Comparison of ENCODE assay signal across 9 cellular contexts in genomic region chr4:172830295-172830764, GRCh38.
A peak's percentile ranks its signal among the peaks of the same experiment; 100 is the strongest.
DNase-seq lines count a peak whose midpoint lies in the region; ATAC-seq and TF ChIP-seq lines count a peak whose summit lies in the region.
"Had no signal": no experiment of that assay in that cellular context is flagged by ENCODE, and none has a peak within 500 bp of the region (broad histone marks: within the 10 kb centered on the region; RNA-seq: fewer than 3 reads in every experiment).

No MANE protein-coding gene starts in this region.

- CTCF ChIA-PET in A673 (lab: Charles Lee), result interaction anchor here (0.7 kb wide), 1 partner anchor 569 kb away, joined by 3 read pairs; no protein-coding TSS in a partner anchor

- TF ChIP-seq CTCF in A673 (conservative IDR thresholded peaks at IDR 0.05; ENCODE audit: low read depth, low read length), result peak; percentile 60
- peak; percentile 51 to 75 for TF ChIP-seq CTCF in GM23338 (conservative IDR thresholded peaks at IDR 0.05; ENCODE audit: low read depth in 2 of 2)

- ATAC-seq in GM23338 (no peak), HG03342 (IDR thresholded peaks at IDR 0.05; ENCODE audit: unreplicated experiment) (no peak)
- ATAC-seq in stimulated activated naive CD8-positive, alpha-beta T cell treated with anti-CD3 and anti-CD28 coated beads, Interleukin-15, Interleukin-2, amounts not matched to agents 100 U/mL and 50 U/mL, for 24 hours, result no peak

- H3K27me3 ChIP-seq in A673 (replicated peaks; ENCODE audit: insufficient read depth, low read depth, low read length, poor library complexity) (no peaks in the 10 kb centered on the region), GM23338 (ENCODE audit: insufficient read depth) (no peaks in the 10 kb centered on the region)

- in situ Hi-C loops in SK-MEL-5 (cut with HindIII; ENCODE audit: low pct_unique_long_range_greater_than_20kb, low sequenced_read_pairs), result no loop called here

- no peaks in the 10 kb centered on the region for H3F3A ChIP-seq in GM23338 (replicated peaks; ENCODE audit: low read depth)

- POLR2A ChIA-PET in A673 (lab: Charles Lee; ENCODE audit: low non-redundant PET), result no interaction called here

- H3K4me3 ChIP-seq in A673 (ENCODE audit: low read depth, low read length, poor library complexity, severe bottlenecking) (no peak overlapping the region), GM23338 (no peak overlapping the region)

- no peaks in the 10 kb centered on the region for H3K36me3 ChIP-seq in A673 (ENCODE audit: insufficient read depth, low read length, poor library complexity, severe bottlenecking)
- H3K36me3 ChIP-seq in GM23338 (ENCODE audit: insufficient read depth), result no peaks in the 10 kb centered on the region

- DNase-seq in A673 (ENCODE audit: low spot score), result peak; percentile 55
- DNase-seq in GM23338 (ENCODE audit: low spot score), result peak; percentile 63
- peak; percentile 55 for DNase-seq in SK-MEL-5 (ENCODE audit: low read depth, low spot score)
- DNase-seq in iris pigment epithelial cell (ENCODE audit: low read depth), result peak; percentile 7
- DNase-seq in SKM-1 (lab: John Stamatoyannopoulos, UW; ENCODE audit: unreplicated experiment), result no peak
- no peak for DNase-seq in activated CD4-positive, alpha-beta T cell treated with anti-CD3 and anti-CD28 coated beads for 1 hour
- DNase-seq in stimulated activated naive CD8-positive, alpha-beta T cell treated with anti-CD3 and anti-CD28 coated beads, Interleukin-15, Interleukin-2, amounts not matched to agents 100 U/mL and 50 U/mL, for 24 hours, result no peak

- H3K36me3 Mint-ChIP-seq in GM23338 (ENCODE audit: low read depth), result no peaks in the 10 kb centered on the region
- H3K36me3 Mint-ChIP-seq: activated naive CD4-positive, alpha-beta T cell treated with anti-CD3 and anti-CD28 coated beads, Interleukin-2, amount 50 U/mL, for 24 hours had no signal

- H4K20me1 ChIP-seq in GM23338 (replicated peaks; ENCODE audit: insufficient read depth), result no peaks in the 10 kb centered on the region

- H3K9me3 ChIP-seq in A673 (ENCODE audit: low read depth, low read length, poor library complexity, severe bottlenecking), result no peaks in the 10 kb centered on the region

- no peaks in the 10 kb centered on the region; the same call in 2 of the 3 replicates for H3K4me1 Mint-ChIP-seq in GM23338
- H3K4me1 Mint-ChIP-seq: activated naive CD4-positive, alpha-beta T cell treated with anti-CD3 and anti-CD28 coated beads, Interleukin-2, amount 50 U/mL, for 24 hours had no signal

- peak overlapping the region; percentile 64; the same call in 1 of the 2 replicates for H2AFZ ChIP-seq in GM23338

- BruUV-seq in A673 (replicated peaks; lab: Mats Ljungman, UMichigan), result no TSS peak

- intact Hi-C loops in A673 (cut with micrococcal nuclease; ENCODE audit: unreplicated experiment), result loop anchor here (5.0 kb wide), 1 partner anchor 983 kb away; no protein-coding TSS in a partner anchor

- H3K9me3 Mint-ChIP-seq in GM23338, result peaks cover 10% of the 10 kb centered on the region; the same call in 2 of the 3 replicates
- H3K9me3 Mint-ChIP-seq: activated naive CD4-positive, alpha-beta T cell treated with anti-CD3 and anti-CD28 coated beads, Interleukin-2, amount 50 U/mL, for 24 hours had no signal

- no peak overlapping the region for H3K27ac ChIP-seq in A673 (ENCODE audit: low read depth, low read length, poor library complexity, severe bottlenecking)
- no peak overlapping the region for H3K27ac ChIP-seq in GM23338 (ENCODE audit: low read depth)

- H3K4me2 ChIP-seq in GM23338, result no peak overlapping the region

- H3K4me3 Mint-ChIP-seq in GM23338, result no peak overlapping the region
- H3K4me3 Mint-ChIP-seq: activated naive CD4-positive, alpha-beta T cell treated with anti-CD3 and anti-CD28 coated beads, Interleukin-2, amount 50 U/mL, for 24 hours had no signal

- H3K27ac Mint-ChIP-seq in GM23338, result no peak overlapping the region
- H3K27ac Mint-ChIP-seq: activated naive CD4-positive, alpha-beta T cell treated with anti-CD3 and anti-CD28 coated beads, Interleukin-2, amount 50 U/mL, for 24 hours had no signal

- peaks cover 4% of the 10 kb centered on the region for H3K27me3 Mint-ChIP-seq in GM23338 (ENCODE audit: insufficient read depth, low read depth, poor library complexity)

- no peaks in the 10 kb centered on the region for H3K4me1 ChIP-seq in A673 (ENCODE audit: insufficient read depth, low read length, poor library complexity, severe bottlenecking)
- no peaks in the 10 kb centered on the region for H3K4me1 ChIP-seq in GM23338 (ENCODE audit: insufficient read depth)

- H3K79me2 ChIP-seq in GM23338 (replicated peaks; ENCODE audit: insufficient read depth), result no peaks in the 10 kb centered on the region

- peaks cover 12% of the 10 kb centered on the region; the same call in 1 of the 2 replicates for H3K9me2 ChIP-seq in GM23338 (ENCODE audit: insufficient read depth)

TF ChIP-seq in GM23338, 12 proteins besides CTCF, POLR2A, EP300 and RAD21 (continues in another document):
- no peak for TF ChIP-seq ETS1 (IDR thresholded peaks at IDR 0.05)
- no peak for TF ChIP-seq NANOG (IDR thresholded peaks at IDR 0.05; ENCODE audit: borderline replicate concordance)
- TF ChIP-seq JUNB (IDR thresholded peaks at IDR 0.05; ENCODE audit: unreplicated experiment), result no peak
- no peak for TF ChIP-seq CREB1 (CRISPR knock-in tag; IDR thresholded peaks at IDR 0.05; ENCODE audit: low read depth)
- no peak for TF ChIP-seq ZNF462 (CRISPR knock-in tag; IDR thresholded peaks at IDR 0.05)
- TF ChIP-seq EZH2 (IDR thresholded peaks at IDR 0.05; ENCODE audit: low read depth, unreplicated experiment), result no peak

Comparison
In these comparisons a context has a peak if more than half of its experiments do, and no peak if none do; other contexts are left out.
1. DNase-seq: peak in A673 (single experiment), GM23338 (single experiment), SK-MEL-5 (single experiment) and iris pigment epithelial cell (single experiment); none in SKM-1 (single experiment), activated CD4-positive, alpha-beta T cell treated with anti-CD3 and anti-CD28 coated beads for 1 hour (single experiment) and stimulated activated naive CD8-positive, alpha-beta T cell treated with anti-CD3 and anti-CD28 coated beads, Interleukin-15, Interleukin-2, amounts not matched to agents 100 U/mL and 50 U/mL, for 24 hours (single experiment).